In genomic region chr16:30958164-30959083, GRCh38 we compare ENCODE assay signal across 8 cellular contexts. TPM values are rescaled to one million over a fixed set of nuclear protein-coding genes. Genes with fewer than 3 reads are reported as not detected.
DNase-seq lines count a peak whose midpoint lies in the region; ATAC-seq and TF ChIP-seq lines count a peak whose summit lies in the region.

No MANE protein-coding gene starts in this region.

- CTCF ChIA-PET in Caco-2 (lab: Charles Lee) = no interaction called here

- BruUV-seq in Caco-2 (replicated peaks; lab: Mats Ljungman, UMichigan) = no TSS peak

- peaks cover 6% of the 10 kb centered on the region; the same call in 1 of the 2 replicates for H3K36me3 ChIP-seq in Caco-2 (ENCODE audit: control insufficient read depth, insufficient read depth, low read length)
- H3K36me3 ChIP-seq in muscle layer of colon (ENCODE audit: insufficient read depth, low read length) = peaks cover 45% of the 10 kb centered on the region

- peaks cover 59% of the 10 kb centered on the region for H3K36me3 Mint-ChIP-seq in Caco-2 (ENCODE audit: insufficient read depth, unreplicated experiment)
- peaks cover 9% of the 10 kb centered on the region for H3K36me3 Mint-ChIP-seq in T-helper 17 cell (ENCODE audit: low read depth)

- no peak for TF ChIP-seq CTCF in Caco-2 (IDR thresholded peaks at IDR 0.05; ENCODE audit: insufficient read depth in 1 of 2, low read depth in 1 of 2, low read length in 1 of 2, severe bottlenecking in 1 of 2, unreplicated experiment in 1 of 2)

- H3K27me3 ChIP-seq in Caco-2 (replicated peaks; ENCODE audit: control insufficient read depth, insufficient read depth, low read length) = no peaks in the 10 kb centered on the region
- H3K27me3 ChIP-seq in muscle layer of colon (ENCODE audit: control insufficient read depth in 1 of 2, insufficient read depth in 2 of 2, low read length in 2 of 2) = no peaks in the 10 kb centered on the region

- peak overlapping the region; percentile 77 for H3K27ac Mint-ChIP-seq in Caco-2 (ENCODE audit: unreplicated experiment)
- H3K27ac Mint-ChIP-seq in T-helper 17 cell = peak overlapping the region; percentile 90

- no peaks in the 10 kb centered on the region for H3K9me3 Mint-ChIP-seq in Caco-2 (ENCODE audit: unreplicated experiment)

- ATAC-seq in GM19328 (IDR thresholded peaks at IDR 0.05; ENCODE audit: unreplicated experiment) (peak; percentile 31), HG03342 (IDR thresholded peaks at IDR 0.05; ENCODE audit: unreplicated experiment) (peak; percentile 26), T-helper 17 cell (peak; percentile 48)

- H3K27me3 Mint-ChIP-seq in Caco-2 (ENCODE audit: insufficient read depth, unreplicated experiment) (no peaks in the 10 kb centered on the region), T-helper 17 cell (no peaks in the 10 kb centered on the region)

- peak overlapping the region; percentile 87 for H3K4me3 Mint-ChIP-seq in Caco-2 (ENCODE audit: unreplicated experiment)
- peak overlapping the region; percentile 93 for H3K4me3 Mint-ChIP-seq in T-helper 17 cell

- H3K9ac ChIP-seq in muscle layer of colon (ENCODE audit: low read length) = peak overlapping the region; percentile 23

- peaks cover 13% of the 10 kb centered on the region for H3K4me1 Mint-ChIP-seq in Caco-2 (ENCODE audit: low read depth, unreplicated experiment)
- peaks cover 30% of the 10 kb centered on the region for H3K4me1 Mint-ChIP-seq in T-helper 17 cell

- DNase-seq in Caco-2 (peak; percentile 80 to 82), T-helper 17 cell (peak in 1 of 3 donors; percentile 56), epidermal melanocyte (ENCODE audit: insufficient read length, low spot score) (peak; percentile 81), SKM-1 treated with dmso at 0.1 percent for 144 hours (lab: John Stamatoyannopoulos, UW; ENCODE audit: unreplicated experiment) (no peak), NCI-H524 treated with DMSO at 0.1 percent for 48 hours (lab: John Stamatoyannopoulos, UW) (no peak)

- H3K4me1 ChIP-seq in Caco-2 = no peaks in the 10 kb centered on the region; the same call in 1 of the 2 replicates
- peaks cover 29% of the 10 kb centered on the region for H3K4me1 ChIP-seq in muscle layer of colon (ENCODE audit: insufficient read depth, low read length)

- H3K27ac ChIP-seq in muscle layer of colon (ENCODE audit: low read depth, low read length) = no peak overlapping the region

- no peaks in the 10 kb centered on the region for H3K9me3 ChIP-seq in Caco-2
- H3K9me3 ChIP-seq in T-helper 17 cell (ENCODE audit: control insufficient read depth, low read length, poor library complexity, severe bottlenecking) = no peaks in the 10 kb centered on the region
- no peaks in the 10 kb centered on the region for H3K9me3 ChIP-seq in muscle layer of colon (ENCODE audit: low read length)

- H3K4me3 ChIP-seq in Caco-2 (ENCODE audit: low read depth, low read length) (peak overlapping the region; percentile 95), muscle layer of colon (ENCODE audit: low read depth in 1 of 2, low read length in 2 of 2) (peak overlapping the region; percentile 47 to 58)

- intact Hi-C loops in Caco-2 (cut with micrococcal nuclease; ENCODE audit: unreplicated experiment) = no loop called here

- POLR2A ChIA-PET in Caco-2 (lab: Charles Lee) = no interaction called here

RNA-seq across cellular contexts. Expression of gene SETD1A, which starts 0.9 kb away (rescaled TPM):
- total RNA-seq in Caco-2 (2022) = 21.5 and 26.3 TPM in 2 replicates
- 10 to 100 TPM; 31.3 to 45.5 TPM for total RNA-seq in T-helper 17 cell

RNA-seq across cellular contexts. Expression of gene ORAI3, which starts 9.6 kb away (rescaled TPM):
- total RNA-seq in Caco-2 (2022) (4.7 TPM in 2 replicates), T-helper 17 cell (1 to 10 TPM; 6.4 to 7.5 TPM)

RNA-seq across cellular contexts. Expression of gene HSD3B7, which starts 26.6 kb away (rescaled TPM):
- total RNA-seq in Caco-2 (2022) (1.3 and 2.4 TPM in 2 replicates), T-helper 17 cell (under 1 TPM; 0.21 to 0.60 TPM)

RNA-seq across cellular contexts. Expression of gene FBXL19, which starts 35.1 kb away (rescaled TPM):
- total RNA-seq in Caco-2 (2022) (20.2 and 23.4 TPM in 2 replicates), T-helper 17 cell (10 to 100 TPM; 12.6 to 13.2 TPM)

RNA-seq across cellular contexts. Expression of gene STX1B, which starts 52.0 kb away (rescaled TPM):
- total RNA-seq in Caco-2 (2022) = 0.46 and 0.77 TPM in 2 replicates
- under 1 TPM; 0.27 to 0.47 TPM for total RNA-seq in T-helper 17 cell

Comparison
In these comparisons a context has a peak if more than half of its experiments do, and no peak if none do; other contexts are left out.
1. DNase-seq: peak in Caco-2 (2 of 2) and epidermal melanocyte (single experiment); none in SKM-1 treated with dmso at 0.1 percent for 144 hours (single experiment) and NCI-H524 treated with DMSO at 0.1 percent for 48 hours (single experiment).
2. Peak in every context shown above with its lines, with median percentiles within 50 percentile points of each other: ATAC-seq.